Comparison of ENCODE assay signal across 8 cellular contexts in the genomic region with DNA sequence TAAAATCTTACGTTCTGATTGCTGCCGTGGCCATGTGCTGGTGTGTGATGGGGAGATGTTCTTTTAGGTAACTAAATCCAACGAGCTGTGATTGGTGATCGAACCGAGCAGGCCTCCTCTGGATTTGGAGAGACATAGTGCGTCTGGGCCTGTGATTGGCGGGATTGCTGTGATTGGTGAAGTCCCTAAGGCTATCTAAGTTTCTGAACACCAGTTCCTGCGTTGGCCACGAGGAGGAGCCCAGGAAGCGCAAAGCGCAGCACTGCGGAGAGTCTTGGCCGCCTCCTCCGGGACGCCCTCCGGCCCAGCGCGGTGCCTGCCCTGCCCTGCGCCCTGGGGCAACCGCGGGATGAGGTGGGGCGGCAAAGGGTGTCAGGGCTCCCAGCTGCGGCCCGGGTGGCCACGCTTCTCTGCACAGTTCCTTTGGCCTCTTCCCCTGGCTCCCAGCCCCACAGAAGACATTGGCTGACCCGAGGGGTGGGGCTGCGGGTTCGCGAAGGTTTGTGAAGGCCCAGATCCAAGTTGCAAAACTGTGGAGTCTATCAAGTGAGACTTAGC. TPM values are rescaled to one million over a fixed set of nuclear protein-coding genes. Genes with fewer than 3 reads are reported as not detected.
DNase-seq lines count a peak whose midpoint lies in the region; ATAC-seq lines count a peak whose summit lies in the region.

No MANE protein-coding gene starts in this region.

- H3K9me3 Mint-ChIP-seq in CD8-positive, alpha-beta memory T cell, result no peaks in the 10 kb centered on the region

- CTCF ChIA-PET in CD8-positive, alpha-beta memory T cell (lab: Charles Lee), result interaction anchor here (0.9 to 3.8 kb wide), 2 partner anchors 113 to 221 kb away, joined by 3 to 15 read pairs; no protein-coding TSS in a partner anchor

- DNase-seq in CD8-positive, alpha-beta memory T cell, result peak; percentile 37 to 64 (median 39)
- DNase-seq in HAP-1 (ENCODE audit: low spot score in 2 of 2) (peak; percentile 34 to 81), NCI-H345 (lab: John Stamatoyannopoulos, UW) (peak; percentile 56), cerebellar cortex (ENCODE audit: low spot score) (peak; percentile 54), left colon (peak; percentile 76 to 87)
- peak; percentile 76 for DNase-seq in stimulated activated CD4-positive, alpha-beta T cell treated with anti-CD3 and anti-CD28 coated beads, Interleukin-4, amount 100 ng/mL, for 24 hours

- H3K9me3 ChIP-seq in CD8-positive, alpha-beta memory T cell (ENCODE audit: low read length), result no peaks in the 10 kb centered on the region
- H3K9me3 ChIP-seq in HAP-1, result no peaks in the 10 kb centered on the region

- intact Hi-C loops in left colon (cut with DNase I, micrococcal nuclease), result loop anchor here in 1 of 2 donors (5.0 to 10.0 kb wide), 3 partner anchors 174 to 294 kb away; a partner anchor contains a TSS

- H3K27me3 ChIP-seq in CD8-positive, alpha-beta memory T cell (ENCODE audit: insufficient read depth, low read length, poor library complexity, severe bottlenecking), result no peaks in the 10 kb centered on the region
- H3K27me3 ChIP-seq in HAP-1 (ENCODE audit: low read depth), result no peaks in the 10 kb centered on the region

- no peak overlapping the region for H3K4me3 ChIP-seq in CD8-positive, alpha-beta memory T cell (ENCODE audit: low read length)
- H3K4me3 ChIP-seq in HAP-1, result no peak overlapping the region

- POLR2A ChIA-PET in CD8-positive, alpha-beta memory T cell (lab: Charles Lee), result no interaction called here

- peak overlapping the region in 2 of 8 donors; percentile 42 to 68 for H3K27ac Mint-ChIP-seq in CD8-positive, alpha-beta memory T cell

- ATAC-seq in activated CD4-positive, CD25-positive, alpha-beta regulatory T cell treated with anti-CD3 and anti-CD28 coated beads, Interleukin-2, amount 50 U/mL, for 24 hours, result peak; percentile 80 to 88
- ATAC-seq in left colon (peak; percentile 65), GM19455 (IDR thresholded peaks at IDR 0.05; ENCODE audit: unreplicated experiment) (no peak)

- peaks cover 3 to 8% (median 7%) of the 10 kb centered on the region in 3 donors for H3K4me1 Mint-ChIP-seq in CD8-positive, alpha-beta memory T cell

- H3K4me1 ChIP-seq in CD8-positive, alpha-beta memory T cell (ENCODE audit: insufficient read depth, low read length), result peaks cover 7% of the 10 kb centered on the region
- H3K4me1 ChIP-seq in HAP-1, result no peaks in the 10 kb centered on the region

- in situ Hi-C loops in HAP-1 (cut with MboI; ENCODE audit: low sequenced_read_pairs), result loop anchor here (5.0 to 10.0 kb wide), 3 partner anchors 171 to 274 kb away; no protein-coding TSS in a partner anchor

- H3K27me3 Mint-ChIP-seq in CD8-positive, alpha-beta memory T cell, result peaks cover 12 to 41% of the 10 kb centered on the region in 2 donors

- no peaks in the 10 kb centered on the region for H3K36me3 Mint-ChIP-seq in CD8-positive, alpha-beta memory T cell

- H3K27ac ChIP-seq in CD8-positive, alpha-beta memory T cell (ENCODE audit: low read depth, low read length), result no peak overlapping the region

- no peak overlapping the region for H3K4me3 Mint-ChIP-seq in CD8-positive, alpha-beta memory T cell

- no peaks in the 10 kb centered on the region for H3K36me3 ChIP-seq in CD8-positive, alpha-beta memory T cell (ENCODE audit: insufficient read depth, low read length)
- H3K36me3 ChIP-seq in HAP-1 (replicated peaks), result no peaks in the 10 kb centered on the region

RNA-seq across cellular contexts. Expression of a gene that starts 33.0 kb away (rescaled TPM):
- total RNA-seq in CD8-positive, alpha-beta memory T cell, result not detected
- not detected for polyA plus RNA-seq in CD8-positive, alpha-beta memory T cell
- total RNA-seq in left colon, result 100 to 1,000 TPM; 301 to 321 TPM

RNA-seq across cellular contexts. Expression of a gene that starts 51.7 kb away (rescaled TPM):
- not detected for total RNA-seq in CD8-positive, alpha-beta memory T cell
- polyA plus RNA-seq in CD8-positive, alpha-beta memory T cell, result not detected
- total RNA-seq in left colon, result not detected

Comparison
In these comparisons a context has a peak if more than half of its experiments do, and no peak if none do; other contexts are left out.
1. RNA of a gene that starts 33.0 kb away (total RNA-seq): 301 to 321 TPM in left colon; not detected in CD8-positive, alpha-beta memory T cell; every median in the first group is over 100 times any median in the second.
2. Peak in every context shown above with its lines, with median percentiles within 50 percentile points of each other: DNase-seq.